Comparison of ENCODE assay signal across 8 cellular contexts in genomic region chr2:32553829-32554432, GRCh38.
DNase-seq lines count a peak whose midpoint lies in the region; ATAC-seq and TF ChIP-seq lines count a peak whose summit lies in the region.

No MANE protein-coding gene starts in this region.

- DNase-seq in DMS53 (lab: John Stamatoyannopoulos, UW) (peak; percentile 45), OCI-M1 (lab: John Stamatoyannopoulos, UW) (peak; percentile 83), dorsolateral prefrontal cortex (no peak), midbrain (lab: John Stamatoyannopoulos, UW) (peak; percentile 41), NCI-H1436 (lab: John Stamatoyannopoulos, UW) (no peak)

- intact Hi-C loops in dorsolateral prefrontal cortex (cut with DNase I): loop anchor here (5.0 to 10.0 kb wide), 5 partner anchors 208 to 1031 kb away; partner anchors contain the start of gene LTBP1 (in 1 of the 2)

- peak; percentile 59 for ATAC-seq in GM19324 (IDR thresholded peaks at IDR 0.05; ENCODE audit: low FRiP score, unreplicated experiment)
- ATAC-seq in HG03439 (IDR thresholded peaks at IDR 0.05; ENCODE audit: unreplicated experiment): peak; percentile 74
- no peak for ATAC-seq in GM19023 (IDR thresholded peaks at IDR 0.05; ENCODE audit: unreplicated experiment)

- H3K4me3 ChIP-seq in dorsolateral prefrontal cortex: no peak overlapping the region

- peak; percentile 66 to 96 (median 82) for TF ChIP-seq CTCF in dorsolateral prefrontal cortex (IDR thresholded peaks at IDR 0.05 in 54 of 56, conservative IDR thresholded peaks at IDR 0.05 in 2 of 56; ENCODE audit: low read depth in 1 of 56, partially characterized antibody in 56 of 56)

- H3K27ac ChIP-seq in dorsolateral prefrontal cortex: peak overlapping the region in 13 of 59 donors; percentile 5 to 61 (median 33)

- no peaks in the 10 kb centered on the region for H3K27me3 ChIP-seq in dorsolateral prefrontal cortex

Comparison
In these comparisons a context has a peak if more than half of its experiments do, and no peak if none do; other contexts are left out.
1. DNase-seq: peak in DMS53 (single experiment), OCI-M1 (single experiment) and midbrain (single experiment); none in dorsolateral prefrontal cortex (0 of 10) and NCI-H1436 (single experiment).